34 cellular contexts compared by ENCODE assay signal in genomic region chr5:122384612-122385180, GRCh38.
A peak's percentile ranks its signal among the peaks of the same experiment; 100 is the strongest.
DNase-seq lines count a peak whose midpoint lies in the region; ATAC-seq, FAIRE-seq and TF ChIP-seq lines count a peak whose summit lies in the region.
"Had no signal": no experiment of that assay in that cellular context is flagged by ENCODE, and none has a peak within 500 bp of the region (broad histone marks: within the 10 kb centered on the region; RNA-seq: fewer than 3 reads in every experiment).

No MANE protein-coding gene starts in this region.

- H3K36me3 ChIP-seq in suprapubic skin (no peaks in the 10 kb centered on the region), MM.1S (replicated peaks; ENCODE audit: insufficient read depth, low read length) (no peaks in the 10 kb centered on the region)
- H3K36me3 ChIP-seq: BE2C had no signal

- no peak for TF ChIP-seq POLR2A in suprapubic skin (IDR thresholded peaks at IDR 0.05)

- no peaks in the 10 kb centered on the region for H3K27me3 Mint-ChIP-seq in activated naive CD8-positive, alpha-beta T cell treated with anti-CD3 and anti-CD28 coated beads, Interleukin-2, amount 10 ng/mL, durations not matched to agents 7 days and 5 days
- H3K27me3 Mint-ChIP-seq in activated naive CD8-positive, alpha-beta T cell treated with anti-CD3 and anti-CD28 coated beads, Interleukin-2, amount 50 U/mL, for 24 hours, result no peaks in the 10 kb centered on the region
- H3K27me3 Mint-ChIP-seq in mesothelial cell of epicardium (ENCODE audit: low read depth), result no peaks in the 10 kb centered on the region

- POLR2A ChIA-PET in activated naive CD8-positive, alpha-beta T cell treated with anti-CD3 and anti-CD28 coated beads, Interleukin-2, amount 10 ng/mL, durations not matched to agents 7 days and 5 days (lab: Charles Lee), result no interaction called here
- POLR2A ChIA-PET in RWPE1 (lab: Yijun Ruan, JAX; ENCODE audit: low non-redundant PET), result no interaction called here

- TF ChIP-seq EP300 in suprapubic skin (IDR thresholded peaks at IDR 0.05), result no peak

- H3K79me2 ChIP-seq in MM.1S (ENCODE audit: low read length), result no peaks in the 10 kb centered on the region

- no peaks in the 10 kb centered on the region for H3K9me3 ChIP-seq in suprapubic skin
- H3K9me3 ChIP-seq in MM.1S (replicated peaks; ENCODE audit: insufficient read depth, low read length), result no peaks in the 10 kb centered on the region
- H3K9me3 ChIP-seq: BE2C had no signal

- peaks cover 3% of the 10 kb centered on the region for H3K4me1 ChIP-seq in suprapubic skin
- no peaks in the 10 kb centered on the region for H3K4me1 ChIP-seq in MM.1S (ENCODE audit: low read length)
- H3K4me1 ChIP-seq: BE2C had no signal

- no peak overlapping the region for H2AFZ ChIP-seq in MM.1S (ENCODE audit: low read length)

- no peak overlapping the region for H3K9ac ChIP-seq in MM.1S (ENCODE audit: low read length)

- H3F3A ChIP-seq in MM.1S (ENCODE audit: insufficient read depth, low read length), result no peaks in the 10 kb centered on the region

- DNase-seq in activated naive CD8-positive, alpha-beta T cell treated with anti-CD3 and anti-CD28 coated beads, Interleukin-2, amount 10 ng/mL, durations not matched to agents 7 days and 5 days, result no peak
- no peak for DNase-seq in activated naive CD8-positive, alpha-beta T cell treated with anti-CD3 and anti-CD28 coated beads, Interleukin-2, amount 50 U/mL, for 24 hours
- DNase-seq in NCI-H446 treated with DMSO at 0.1 percent for 48 hours (lab: John Stamatoyannopoulos, UW) (peak; percentile 46), mesothelial cell of epicardium (ENCODE audit: low spot score in 2 of 2, unreplicated experiment in 2 of 2) (no peak), suprapubic skin (ENCODE audit: low spot score in 2 of 2) (no peak), MM.1S (no peak), RWPE1 (ENCODE audit: low spot score) (no peak), RCC 7860 (ENCODE audit: low spot score) (no peak)
- DNase-seq: 8988T; ACHN; BE2C; CD8-positive, alpha-beta memory T cell; DMS 273 treated with DMSO at 0.1 percent for 48 hours; DMS79; EL; GF-D8; GOT3; HCEC 1CT; Kasumi-1; MV-4-11; NCI-H1105; NCI-H1436 treated with DMSO at 0.1 percent for 48 hours; NCI-H187 treated with DMSO at 0.1 percent for 48 hours; NCI-H2171 treated with DMSO at 0.1 percent for 48 hours; NCI-H345; NCI-H524; NCI-H82; NK-92 treated with Interleukin-12 subunit alpha and Interleukin-12 subunit beta, amount 100 ng/mL, for 24 hours; PC-3; SHP77 treated with DMSO at 0.1 percent for 48 hours had no signal

- no peak for FAIRE-seq in RCC 7860 (lab: Jason Lieb, UNC)
- FAIRE-seq: GM12891, HTR-8/SVneo, K562 had no signal

- no peak overlapping the region for H3K4me2 ChIP-seq in MM.1S (ENCODE audit: low read depth, low read length)

- H3K4me1 Mint-ChIP-seq in activated naive CD8-positive, alpha-beta T cell treated with anti-CD3 and anti-CD28 coated beads, Interleukin-2, amount 10 ng/mL, durations not matched to agents 7 days and 5 days, result no peaks in the 10 kb centered on the region
- no peaks in the 10 kb centered on the region for H3K4me1 Mint-ChIP-seq in activated naive CD8-positive, alpha-beta T cell treated with anti-CD3 and anti-CD28 coated beads, Interleukin-2, amount 50 U/mL, for 24 hours
- H3K4me1 Mint-ChIP-seq in mesothelial cell of epicardium, result peaks cover 53% of the 10 kb centered on the region
- H3K4me1 Mint-ChIP-seq: CD14-positive monocyte; CD8-positive, alpha-beta memory T cell had no signal

- H3K4me3 ChIP-seq in suprapubic skin (no peak overlapping the region), MM.1S (ENCODE audit: low read length) (no peak overlapping the region)
- H3K4me3 ChIP-seq: K562 had no signal

- H3K9me2 ChIP-seq in MM.1S (replicated peaks; ENCODE audit: insufficient read depth, low read length), result no peaks in the 10 kb centered on the region

- H3K9me3 Mint-ChIP-seq in activated naive CD8-positive, alpha-beta T cell treated with anti-CD3 and anti-CD28 coated beads, Interleukin-2, amount 10 ng/mL, durations not matched to agents 7 days and 5 days, result no peaks in the 10 kb centered on the region
- H3K9me3 Mint-ChIP-seq in activated naive CD8-positive, alpha-beta T cell treated with anti-CD3 and anti-CD28 coated beads, Interleukin-2, amount 50 U/mL, for 24 hours, result no peaks in the 10 kb centered on the region
- peaks cover 5% of the 10 kb centered on the region for H3K9me3 Mint-ChIP-seq in mesothelial cell of epicardium

- peak overlapping the region; percentile 23 for H3K27ac Mint-ChIP-seq in activated naive CD8-positive, alpha-beta T cell treated with anti-CD3 and anti-CD28 coated beads, Interleukin-2, amount 10 ng/mL, durations not matched to agents 7 days and 5 days
- H3K27ac Mint-ChIP-seq in activated naive CD8-positive, alpha-beta T cell treated with anti-CD3 and anti-CD28 coated beads, Interleukin-2, amount 50 U/mL, for 24 hours, result no peak overlapping the region
- H3K27ac Mint-ChIP-seq in mesothelial cell of epicardium, result peak overlapping the region; percentile 36
- H3K27ac Mint-ChIP-seq: CD14-positive monocyte; CD8-positive, alpha-beta memory T cell had no signal

- CTCF ChIA-PET in RWPE1 (lab: Yijun Ruan, JAX), result no interaction called here

- WGBS in suprapubic skin, result 86% methylated on average over 5 of the region's 5 CpGs

- no peak for ATAC-seq in activated naive CD8-positive, alpha-beta T cell treated with anti-CD3 and anti-CD28 coated beads, Interleukin-2, amount 10 ng/mL, durations not matched to agents 7 days and 5 days (ENCODE audit: low read depth)
- ATAC-seq in activated naive CD8-positive, alpha-beta T cell treated with anti-CD3 and anti-CD28 coated beads, Interleukin-2, amount 50 U/mL, for 24 hours, result no peak
- ATAC-seq: K562, PC-3 had no signal

- no peaks in the 10 kb centered on the region for H4K20me1 ChIP-seq in MM.1S (ENCODE audit: insufficient read depth, low read length)

- TF ChIP-seq CTCF in mesothelial cell of epicardium (IDR thresholded peaks at IDR 0.05; ENCODE audit: unreplicated experiment), result no peak
- TF ChIP-seq CTCF in suprapubic skin (IDR thresholded peaks at IDR 0.05), result no peak
- no peak for TF ChIP-seq CTCF in MM.1S (IDR thresholded peaks at IDR 0.05; ENCODE audit: low read length)
- no peak for TF ChIP-seq CTCF in RWPE1 (conservative IDR thresholded peaks at IDR 0.05; ENCODE audit: low read depth)

- H3K36me3 Mint-ChIP-seq in activated naive CD8-positive, alpha-beta T cell treated with anti-CD3 and anti-CD28 coated beads, Interleukin-2, amount 10 ng/mL, durations not matched to agents 7 days and 5 days, result no peaks in the 10 kb centered on the region
- H3K36me3 Mint-ChIP-seq in activated naive CD8-positive, alpha-beta T cell treated with anti-CD3 and anti-CD28 coated beads, Interleukin-2, amount 50 U/mL, for 24 hours (ENCODE audit: low read depth), result no peaks in the 10 kb centered on the region
- peaks cover 16% of the 10 kb centered on the region for H3K36me3 Mint-ChIP-seq in mesothelial cell of epicardium
- H3K36me3 Mint-ChIP-seq: CD14-positive monocyte; CD8-positive, alpha-beta memory T cell had no signal

- H3K27ac ChIP-seq in suprapubic skin (peak overlapping the region; percentile 56), MM.1S (ENCODE audit: low read length) (no peak overlapping the region), RWPE1 (no peak overlapping the region)

- no peaks in the 10 kb centered on the region for H3K27me3 ChIP-seq in suprapubic skin
- no peaks in the 10 kb centered on the region for H3K27me3 ChIP-seq in MM.1S (replicated peaks; ENCODE audit: insufficient read depth, low read length)

- no peak overlapping the region for H3K4me3 Mint-ChIP-seq in activated naive CD8-positive, alpha-beta T cell treated with anti-CD3 and anti-CD28 coated beads, Interleukin-2, amount 10 ng/mL, durations not matched to agents 7 days and 5 days
- H3K4me3 Mint-ChIP-seq in activated naive CD8-positive, alpha-beta T cell treated with anti-CD3 and anti-CD28 coated beads, Interleukin-2, amount 50 U/mL, for 24 hours, result no peak overlapping the region
- no peak overlapping the region for H3K4me3 Mint-ChIP-seq in mesothelial cell of epicardium
- H3K4me3 Mint-ChIP-seq: CD14-positive monocyte; CD8-positive, alpha-beta memory T cell had no signal
